In the genomic region with DNA sequence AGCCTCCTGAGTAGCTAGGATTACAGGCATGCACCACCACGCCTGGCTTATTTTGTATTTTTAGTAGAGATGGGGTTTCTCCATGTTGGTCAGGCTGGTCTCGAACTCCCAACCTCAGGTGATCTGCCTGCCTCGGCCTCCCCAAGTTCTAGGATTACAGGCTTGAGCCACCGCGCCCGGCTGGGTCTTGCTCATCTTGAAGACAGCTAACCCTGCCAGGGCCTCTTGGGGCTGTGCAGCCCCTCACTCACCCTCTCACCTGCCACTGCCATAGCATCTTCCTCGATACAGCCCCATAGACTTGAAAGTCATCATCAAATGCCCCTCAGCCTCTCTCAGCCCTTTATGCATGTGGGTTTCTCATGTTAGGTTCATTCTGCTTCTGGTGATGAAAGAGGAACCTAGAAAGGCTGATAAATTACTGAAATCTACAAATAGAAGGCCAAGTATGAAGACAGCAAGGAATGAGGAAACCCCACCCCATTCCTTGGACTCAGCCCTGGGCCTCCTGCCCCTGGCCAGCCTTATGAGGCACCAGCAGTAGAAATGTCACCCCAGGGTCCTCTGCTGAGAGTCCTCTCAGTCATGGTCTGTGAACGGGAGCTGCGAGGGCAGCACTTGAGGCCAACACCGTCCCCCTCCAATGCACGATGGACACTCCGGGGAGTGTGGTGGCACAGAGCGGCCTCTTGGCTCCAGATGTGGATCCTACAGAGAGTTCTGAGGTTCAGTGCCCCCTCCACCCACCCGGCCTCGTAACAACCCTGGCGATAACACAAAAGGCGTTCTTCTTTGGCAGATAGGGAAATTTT, we compare ENCODE assay signal across 8 cellular contexts. TPM values are rescaled to one million over a fixed set of nuclear protein-coding genes. Genes with fewer than 3 reads are reported as not detected.
DNase-seq lines count a peak whose midpoint lies in the region; ATAC-seq and TF ChIP-seq lines count a peak whose summit lies in the region.

No MANE protein-coding gene starts in this region.

- H3K9me3 Mint-ChIP-seq in Caco-2 (ENCODE audit: unreplicated experiment) = no peaks in the 10 kb centered on the region

- CTCF ChIA-PET in Caco-2 (lab: Charles Lee) = interaction anchor here (0.6 kb wide), 1 partner anchor 20 kb away, joined by 3 read pairs; no protein-coding TSS in a partner anchor

- peaks cover 21% of the 10 kb centered on the region for H3K4me1 ChIP-seq in Caco-2

- H3K27ac Mint-ChIP-seq in Caco-2 (ENCODE audit: unreplicated experiment) = peak overlapping the region; percentile 36

- ATAC-seq in HG03039 (IDR thresholded peaks at IDR 0.05; ENCODE audit: unreplicated experiment) = no peak
- ATAC-seq in HG02798 (IDR thresholded peaks at IDR 0.05; ENCODE audit: poor library complexity, unreplicated experiment) = no peak

- POLR2A ChIA-PET in Caco-2 (lab: Charles Lee) = no interaction called here

- no TSS peak for BruUV-seq in Caco-2 (replicated peaks; lab: Mats Ljungman, UMichigan)

- H3K36me3 Mint-ChIP-seq in Caco-2 (ENCODE audit: insufficient read depth, unreplicated experiment) = no peaks in the 10 kb centered on the region

- intact Hi-C loops in Caco-2 (cut with micrococcal nuclease; ENCODE audit: unreplicated experiment) = no loop called here

- H3K4me3 ChIP-seq in Caco-2 (ENCODE audit: low read depth, low read length) = no peak overlapping the region
- H3K4me3 ChIP-seq in fibroblast of pulmonary artery (replicated peaks; ENCODE audit: low read depth, low read length) = peak overlapping the region; percentile 46

- H3K27me3 ChIP-seq in Caco-2 (replicated peaks; ENCODE audit: control insufficient read depth, insufficient read depth, low read length) = no peaks in the 10 kb centered on the region

- no peaks in the 10 kb centered on the region for H3K27me3 Mint-ChIP-seq in Caco-2 (ENCODE audit: insufficient read depth, unreplicated experiment)

- H3K4me3 Mint-ChIP-seq in Caco-2 (ENCODE audit: unreplicated experiment) = peak overlapping the region; percentile 63

- no peak for DNase-seq in Caco-2
- peak; percentile 10 for DNase-seq in SKM-1 treated with dmso at 0.1 percent for 144 hours (lab: John Stamatoyannopoulos, UW; ENCODE audit: unreplicated experiment)
- peak; percentile 62 for DNase-seq in fibroblast of pulmonary artery (ENCODE audit: low read depth)
- peak; percentile 18 for DNase-seq in retina
- DNase-seq in NCI-H526 (lab: John Stamatoyannopoulos, UW) = no peak
- no peak for DNase-seq in GM20000 (ENCODE audit: low spot score)

- no peaks in the 10 kb centered on the region for H3K36me3 ChIP-seq in Caco-2 (ENCODE audit: control insufficient read depth, insufficient read depth, low read length)

- H3K4me1 Mint-ChIP-seq in Caco-2 (ENCODE audit: low read depth, unreplicated experiment) = peaks cover 17% of the 10 kb centered on the region

- no peaks in the 10 kb centered on the region for H3K9me3 ChIP-seq in Caco-2

- TF ChIP-seq CTCF in Caco-2 (IDR thresholded peaks at IDR 0.05; ENCODE audit: insufficient read depth in 1 of 2, low read depth in 1 of 2, low read length in 1 of 2, severe bottlenecking in 1 of 2, unreplicated experiment in 1 of 2) (no peak), fibroblast of pulmonary artery (IDR thresholded peaks at IDR 0.05; ENCODE audit: low read length, missing control alignments) (no peak), GM20000 (IDR thresholded peaks at IDR 0.05; ENCODE audit: extremely low read depth, missing control alignments) (no peak)

RNA-seq across cellular contexts. Expression of gene SCGB1A1, which starts 24.8 kb away (rescaled TPM):
- not detected in 2 replicates for total RNA-seq in Caco-2 (2022)

Comparison
In these comparisons a context has a peak if more than half of its experiments do, and no peak if none do; other contexts are left out.
1. DNase-seq: peak in SKM-1 treated with dmso at 0.1 percent for 144 hours (single experiment), fibroblast of pulmonary artery (single experiment) and retina (single experiment); none in Caco-2 (0 of 2), NCI-H526 (0 of 2) and GM20000 (single experiment).